ENCODE assay signal across 1 cellular context in the genomic region with DNA sequence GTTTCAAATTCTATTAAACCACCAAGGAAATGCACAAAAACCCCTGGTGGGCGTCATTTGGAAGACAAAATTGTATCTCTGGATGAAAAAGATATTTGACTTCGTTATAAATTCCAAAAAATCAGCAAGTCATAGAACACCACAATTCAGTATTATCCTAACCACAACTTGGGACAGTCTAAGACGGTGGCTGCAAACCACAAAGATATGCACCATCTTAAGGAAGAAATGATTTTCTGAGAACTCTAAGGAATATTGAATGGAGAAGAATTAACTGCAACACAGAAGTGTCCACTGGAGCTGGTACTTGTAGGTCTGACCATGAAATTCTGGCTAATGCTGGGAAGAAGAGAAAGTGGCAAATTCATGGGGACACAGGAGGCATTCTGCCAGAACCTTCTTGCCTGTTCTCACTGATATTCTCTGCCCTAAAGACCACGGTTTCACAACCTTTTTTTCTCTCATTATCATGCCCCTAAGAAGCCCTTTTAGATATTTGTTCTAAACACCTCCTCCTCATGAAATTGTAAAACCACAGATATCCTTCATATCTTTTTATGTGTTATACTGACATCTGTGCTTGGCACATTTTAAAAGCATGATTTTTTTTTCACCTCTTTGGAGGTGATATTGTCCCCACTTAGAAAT.
TF ChIP-seq lines count a peak whose summit lies in the region.

No MANE protein-coding gene starts in this region.

TF ChIP-seq in HepG2, 621 proteins besides CTCF, POLR2A, EP300 and RAD21 (continued from another document):
- TF ChIP-seq, protein P1, sequence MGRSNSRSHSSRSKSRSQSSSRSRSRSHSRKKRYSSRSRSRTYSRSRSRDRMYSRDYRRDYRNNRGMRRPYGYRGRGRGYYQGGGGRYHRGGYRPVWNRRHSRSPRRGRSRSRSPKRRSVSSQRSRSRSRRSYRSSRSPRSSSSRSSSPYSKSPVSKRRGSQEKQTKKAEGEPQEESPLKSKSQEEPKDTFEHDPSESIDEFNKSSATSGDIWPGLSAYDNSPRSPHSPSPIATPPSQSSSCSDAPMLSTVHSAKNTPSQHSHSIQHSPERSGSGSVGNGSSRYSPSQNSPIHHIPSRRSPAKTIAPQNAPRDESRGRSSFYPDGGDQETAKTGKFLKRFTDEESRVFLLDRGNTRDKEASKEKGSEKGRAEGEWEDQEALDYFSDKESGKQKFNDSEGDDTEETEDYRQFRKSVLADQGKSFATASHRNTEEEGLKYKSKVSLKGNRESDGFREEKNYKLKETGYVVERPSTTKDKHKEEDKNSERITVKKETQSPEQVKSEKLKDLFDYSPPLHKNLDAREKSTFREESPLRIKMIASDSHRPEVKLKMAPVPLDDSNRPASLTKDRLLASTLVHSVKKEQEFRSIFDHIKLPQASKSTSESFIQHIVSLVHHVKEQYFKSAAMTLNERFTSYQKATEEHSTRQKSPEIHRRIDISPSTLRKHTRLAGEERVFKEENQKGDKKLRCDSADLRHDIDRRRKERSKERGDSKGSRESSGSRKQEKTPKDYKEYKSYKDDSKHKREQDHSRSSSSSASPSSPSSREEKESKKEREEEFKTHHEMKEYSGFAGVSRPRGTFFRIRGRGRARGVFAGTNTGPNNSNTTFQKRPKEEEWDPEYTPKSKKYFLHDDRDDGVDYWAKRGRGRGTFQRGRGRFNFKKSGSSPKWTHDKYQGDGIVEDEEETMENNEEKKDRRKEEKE (IDR thresholded peaks at IDR 0.05) = no peak
- TF ChIP-seq ZNF619 (CRISPR knock-in tag; IDR thresholded peaks at IDR 0.05) (no peak), ZNF101 (CRISPR knock-in tag; IDR thresholded peaks at IDR 0.05; ENCODE audit: borderline replicate concordance, low read depth) (no peak)
- TF ChIP-seq, protein P2, sequence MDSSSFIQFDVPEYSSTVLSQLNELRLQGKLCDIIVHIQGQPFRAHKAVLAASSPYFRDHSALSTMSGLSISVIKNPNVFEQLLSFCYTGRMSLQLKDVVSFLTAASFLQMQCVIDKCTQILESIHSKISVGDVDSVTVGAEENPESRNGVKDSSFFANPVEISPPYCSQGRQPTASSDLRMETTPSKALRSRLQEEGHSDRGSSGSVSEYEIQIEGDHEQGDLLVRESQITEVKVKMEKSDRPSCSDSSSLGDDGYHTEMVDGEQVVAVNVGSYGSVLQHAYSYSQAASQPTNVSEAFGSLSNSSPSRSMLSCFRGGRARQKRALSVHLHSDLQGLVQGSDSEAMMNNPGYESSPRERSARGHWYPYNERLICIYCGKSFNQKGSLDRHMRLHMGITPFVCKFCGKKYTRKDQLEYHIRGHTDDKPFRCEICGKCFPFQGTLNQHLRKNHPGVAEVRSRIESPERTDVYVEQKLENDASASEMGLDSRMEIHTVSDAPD (CRISPR knock-in tag; IDR thresholded peaks at IDR 0.05) = no peak
